Comparison of ENCODE assay signal across 1 cellular context in the genomic region with DNA sequence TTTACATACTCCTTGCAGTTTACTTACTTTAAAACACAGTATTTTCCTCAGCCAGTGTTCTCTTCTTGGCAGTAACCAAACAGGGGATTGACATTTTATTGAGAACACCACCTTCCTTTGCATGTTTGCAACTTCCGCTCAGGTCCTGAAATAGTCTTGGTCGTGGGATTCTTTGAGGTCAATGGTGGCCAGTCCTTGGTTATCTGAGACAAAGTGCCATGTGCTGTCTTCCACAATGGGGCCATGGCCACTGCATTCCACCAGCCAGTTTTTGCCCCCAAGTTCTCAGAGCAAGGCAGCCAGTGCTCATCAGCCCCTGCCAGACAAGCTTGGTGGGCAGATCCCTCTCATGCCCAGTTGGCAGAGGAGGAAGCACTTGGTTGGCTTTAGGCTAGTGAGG.
TF ChIP-seq lines count a peak whose summit lies in the region.

No MANE protein-coding gene starts in this region.

TF ChIP-seq in H1, 55 proteins besides CTCF, POLR2A, EP300 and RAD21:
- TF ChIP-seq YY1 (IDR thresholded peaks at IDR 0.05; ENCODE audit: low read depth, low read length) (no peak), TAF1 (IDR thresholded peaks at IDR 0.05; ENCODE audit: low read depth, low read length) (no peak), SP4 (IDR thresholded peaks at IDR 0.05; ENCODE audit: low read length) (no peak), MAX (IDR thresholded peaks at IDR 0.05) (no peak), POLR2AphosphoS5 (IDR thresholded peaks at IDR 0.05; ENCODE audit: low read depth, low read length) (no peak), SAP30 (IDR thresholded peaks at IDR 0.05; ENCODE audit: insufficient read depth, insufficient replicate concordance, low read length) (no peak), SP1 (IDR thresholded peaks at IDR 0.05; ENCODE audit: low read depth, low read length) (no peak), SP2 (IDR thresholded peaks at IDR 0.05; ENCODE audit: low read length) (no peak), CTBP2 (IDR thresholded peaks at IDR 0.05; ENCODE audit: borderline replicate concordance, insufficient read depth, insufficient read length, low read length) (no peak), EZH2 (IDR thresholded peaks at IDR 0.05; ENCODE audit: low read depth, low read length, severe bottlenecking) (no peak), BRCA1 (IDR thresholded peaks at IDR 0.05; ENCODE audit: low read depth, low read length) (no peak), TCF12 (IDR thresholded peaks at IDR 0.05; ENCODE audit: low read depth, low read length) (no peak), HDAC2 (IDR thresholded peaks at IDR 0.05; ENCODE audit: borderline replicate concordance in 1 of 2, low read depth in 2 of 2, low read length in 2 of 2) (no peak), SIX5 (IDR thresholded peaks at IDR 0.05; ENCODE audit: low read depth, low read length) (no peak), CHD2 (IDR thresholded peaks at IDR 0.05; ENCODE audit: low read length) (no peak), PHF8 (conservative IDR thresholded peaks at IDR 0.05; ENCODE audit: low read depth, low read length) (no peak), CBX5 (IDR thresholded peaks at IDR 0.05; ENCODE audit: low read depth, low read length) (no peak)
